Comparison of ENCODE assay signal across 1 cellular context in genomic region chr18:48938827-48939367, GRCh38.
TF ChIP-seq lines count a peak whose summit lies in the region.

No MANE protein-coding gene starts in this region.

TF ChIP-seq in H1, 55 proteins besides CTCF, POLR2A, EP300 and RAD21:
- TF ChIP-seq NANOG (IDR thresholded peaks at IDR 0.05; ENCODE audit: insufficient read depth, low read depth, low read length, poor library complexity, severe bottlenecking) (no peak), SP4 (IDR thresholded peaks at IDR 0.05; ENCODE audit: low read length) (no peak), SIX5 (IDR thresholded peaks at IDR 0.05; ENCODE audit: low read depth, low read length) (no peak), CBX8 (IDR thresholded peaks at IDR 0.05; ENCODE audit: borderline replicate concordance, low read depth, low read length) (no peak), POLR2AphosphoS5 (IDR thresholded peaks at IDR 0.05; ENCODE audit: low read depth, low read length) (no peak), POU5F1 (IDR thresholded peaks at IDR 0.05; ENCODE audit: low read depth, low read length) (no peak), YY1 (IDR thresholded peaks at IDR 0.05; ENCODE audit: low read depth, low read length) (no peak), CHD1 (IDR thresholded peaks at IDR 0.05; ENCODE audit: low read depth, low read length) (no peak), KDM1A (IDR thresholded peaks at IDR 0.05; ENCODE audit: borderline replicate concordance, low read length) (no peak), CBX5 (IDR thresholded peaks at IDR 0.05; ENCODE audit: low read depth, low read length) (no peak)
TF ChIP-seq in H1: peak in this region for 0.
